8 cellular contexts compared by ENCODE assay signal in the genomic region with DNA sequence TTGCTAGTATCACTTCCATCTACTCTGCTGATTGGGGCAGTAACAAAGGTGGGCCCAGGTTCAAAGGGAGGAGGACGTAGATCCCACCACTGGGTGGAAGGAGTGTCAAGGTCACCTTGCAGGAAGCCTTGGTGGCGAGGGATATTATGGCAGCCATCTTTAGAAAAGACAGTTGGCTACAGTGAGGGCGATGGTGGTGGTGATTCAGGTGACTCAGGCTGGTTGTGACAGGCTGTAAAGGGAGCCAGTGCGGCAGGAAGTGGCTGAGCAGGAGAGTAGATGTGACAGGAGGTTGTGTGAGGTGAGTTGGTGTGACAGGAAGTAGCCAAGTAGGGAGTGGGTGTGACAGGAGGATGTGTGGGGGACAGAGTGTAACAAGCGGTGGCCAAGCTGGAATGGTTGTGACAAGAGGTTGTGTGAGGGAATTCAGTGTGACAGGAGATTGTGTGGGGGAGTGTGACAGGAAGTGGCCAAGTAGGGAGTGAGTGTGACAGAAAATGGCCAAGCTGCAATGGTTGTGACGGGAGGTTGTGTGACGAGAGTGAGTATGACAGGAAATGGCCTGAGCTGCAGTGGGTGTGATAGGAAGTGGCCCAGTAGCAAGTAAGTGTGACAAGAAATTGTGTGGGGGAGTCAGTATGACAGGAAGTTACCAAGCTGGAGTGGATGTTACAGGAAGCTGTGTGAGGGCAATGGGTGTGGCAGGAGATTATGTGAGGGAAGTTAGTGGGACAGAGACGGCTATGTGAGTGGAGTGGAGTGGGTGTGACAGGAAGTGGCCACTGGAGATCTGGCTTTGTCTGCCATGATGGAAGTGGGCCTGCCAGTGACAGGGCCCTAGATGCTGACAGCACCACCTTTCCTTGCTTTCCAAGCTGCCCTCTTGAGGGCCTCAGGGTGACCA. TPM values are rescaled to one million over a fixed set of nuclear protein-coding genes. Genes with fewer than 3 reads are reported as not detected.
DNase-seq lines count a peak whose midpoint lies in the region; ATAC-seq and TF ChIP-seq lines count a peak whose summit lies in the region.

No MANE protein-coding gene starts in this region.

- no peaks in the 10 kb centered on the region for H3K27me3 ChIP-seq in CD8-positive, alpha-beta memory T cell (ENCODE audit: insufficient read depth, low read length, poor library complexity, severe bottlenecking)
- H3K27me3 ChIP-seq in neutrophil (peaks cover 10% of the 10 kb centered on the region), ovary (no peaks in the 10 kb centered on the region)

- peak overlapping the region; percentile 25 for H3K4me3 ChIP-seq in CD8-positive, alpha-beta memory T cell (ENCODE audit: low read length)
- H3K4me3 ChIP-seq in neutrophil (ENCODE audit: low read depth in 1 of 2, low read length in 1 of 2) (no peak overlapping the region), ovary (no peak overlapping the region)

- in situ Hi-C loops in ACHN (cut with HindIII; ENCODE audit: low pct_ligation_motif_present, low pct_unique_long_range_greater_than_20kb, low sequenced_read_pairs), result no loop called here

- no peak for TF ChIP-seq POLR2A in ovary (IDR thresholded peaks at IDR 0.05)

- H3K36me3 ChIP-seq in CD8-positive, alpha-beta memory T cell (ENCODE audit: insufficient read depth, low read length), result no peaks in the 10 kb centered on the region
- H3K36me3 ChIP-seq in neutrophil, result no peaks in the 10 kb centered on the region
- H3K36me3 ChIP-seq in ovary, result no peaks in the 10 kb centered on the region

- H3K27me3 Mint-ChIP-seq in CD8-positive, alpha-beta memory T cell, result peaks cover 0 to 1% of the 10 kb centered on the region in 2 donors
- no peaks in the 10 kb centered on the region for H3K27me3 Mint-ChIP-seq in activated T-helper 17 cell treated with anti-CD3 and anti-CD28 coated beads, Interleukin-2, amount 50 U/mL, for 72 hours

- peak overlapping the region; percentile 74 to 99 (median 93) for H3K27ac Mint-ChIP-seq in CD8-positive, alpha-beta memory T cell
- peak overlapping the region; percentile 95 for H3K27ac Mint-ChIP-seq in activated T-helper 17 cell treated with anti-CD3 and anti-CD28 coated beads, Interleukin-2, amount 50 U/mL, for 72 hours

- H3K27ac ChIP-seq in CD8-positive, alpha-beta memory T cell (ENCODE audit: low read depth, low read length), result peak overlapping the region; percentile 73
- H3K27ac ChIP-seq in neutrophil, result peak overlapping the region; percentile 68
- no peak overlapping the region for H3K27ac ChIP-seq in ovary

- TF ChIP-seq EP300 in ovary (IDR thresholded peaks at IDR 0.05), result no peak

- CTCF ChIA-PET in CD8-positive, alpha-beta memory T cell (lab: Charles Lee), result interaction anchor here (1.4 kb wide), 1 partner anchor 19 kb away, joined by 4 read pairs; no protein-coding TSS in a partner anchor

- H3K4me3 Mint-ChIP-seq in CD8-positive, alpha-beta memory T cell, result peak overlapping the region; percentile 0 to 83 (median 58)
- peak overlapping the region; percentile 64 for H3K4me3 Mint-ChIP-seq in activated T-helper 17 cell treated with anti-CD3 and anti-CD28 coated beads, Interleukin-2, amount 50 U/mL, for 72 hours

- intact Hi-C loops in ovary (cut with DNase I), result no loop called here

- POLR2A ChIA-PET in CD8-positive, alpha-beta memory T cell (lab: Charles Lee), result interaction anchor here (0.6 kb wide), 1 partner anchor 1562 kb away, joined by 3 read pairs; no protein-coding TSS in a partner anchor

- ATAC-seq in activated T-helper 17 cell treated with anti-CD3 and anti-CD28 coated beads, Interleukin-2, amount 50 U/mL, for 72 hours (replicated peaks), result peak; percentile 93

- H3K36me3 Mint-ChIP-seq in CD8-positive, alpha-beta memory T cell, result peaks cover 0 to 24% (median 1%) of the 10 kb centered on the region in 3 donors
- H3K36me3 Mint-ChIP-seq in activated T-helper 17 cell treated with anti-CD3 and anti-CD28 coated beads, Interleukin-2, amount 50 U/mL, for 72 hours (ENCODE audit: low read depth), result no peaks in the 10 kb centered on the region

- 78 to 83% (median 83%) methylated on average over 8 of the region's 8 CpGs for WGBS in ovary, 3 donors

- peaks cover 31% of the 10 kb centered on the region for H3K4me1 ChIP-seq in CD8-positive, alpha-beta memory T cell (ENCODE audit: insufficient read depth, low read length)
- H3K4me1 ChIP-seq in neutrophil (ENCODE audit: control insufficient read depth in 1 of 2, insufficient read depth in 1 of 2, low read depth in 1 of 2, low read length in 1 of 2) (peaks cover 15 to 20% of the 10 kb centered on the region in 2 experiments), ovary (ENCODE audit: insufficient read depth) (no peaks in the 10 kb centered on the region)

- no peak for TF ChIP-seq CTCF in neutrophil (IDR thresholded peaks at IDR 0.05)
- no peak for TF ChIP-seq CTCF in ovary (IDR thresholded peaks at IDR 0.05)

- H3K9me3 ChIP-seq in CD8-positive, alpha-beta memory T cell (ENCODE audit: low read length), result peaks cover 7% of the 10 kb centered on the region
- H3K9me3 ChIP-seq in neutrophil (no peaks in the 10 kb centered on the region), ovary (no peaks in the 10 kb centered on the region)

- peaks cover 0 to 23% (median 13%) of the 10 kb centered on the region in 5 donors for H3K9me3 Mint-ChIP-seq in CD8-positive, alpha-beta memory T cell
- peaks cover 10% of the 10 kb centered on the region for H3K9me3 Mint-ChIP-seq in activated T-helper 17 cell treated with anti-CD3 and anti-CD28 coated beads, Interleukin-2, amount 50 U/mL, for 72 hours

- peak; percentile 25 to 78 (median 61) for DNase-seq in CD8-positive, alpha-beta memory T cell
- DNase-seq in GOT3 (lab: John Stamatoyannopoulos, UW), result no peak
- no peak for DNase-seq in ovary
- DNase-seq in dedifferentiated amniotic fluid mesenchymal stem cell (ENCODE audit: extremely low spot score), result no peak
- no peak for DNase-seq in ACHN

- peaks cover 31 to 34% (median 34%) of the 10 kb centered on the region in 3 donors for H3K4me1 Mint-ChIP-seq in CD8-positive, alpha-beta memory T cell
- peaks cover 20% of the 10 kb centered on the region for H3K4me1 Mint-ChIP-seq in activated T-helper 17 cell treated with anti-CD3 and anti-CD28 coated beads, Interleukin-2, amount 50 U/mL, for 72 hours

TF ChIP-seq in PFSK-1, 5 proteins besides CTCF, POLR2A, EP300 and RAD21:
- TF ChIP-seq, protein P1, sequence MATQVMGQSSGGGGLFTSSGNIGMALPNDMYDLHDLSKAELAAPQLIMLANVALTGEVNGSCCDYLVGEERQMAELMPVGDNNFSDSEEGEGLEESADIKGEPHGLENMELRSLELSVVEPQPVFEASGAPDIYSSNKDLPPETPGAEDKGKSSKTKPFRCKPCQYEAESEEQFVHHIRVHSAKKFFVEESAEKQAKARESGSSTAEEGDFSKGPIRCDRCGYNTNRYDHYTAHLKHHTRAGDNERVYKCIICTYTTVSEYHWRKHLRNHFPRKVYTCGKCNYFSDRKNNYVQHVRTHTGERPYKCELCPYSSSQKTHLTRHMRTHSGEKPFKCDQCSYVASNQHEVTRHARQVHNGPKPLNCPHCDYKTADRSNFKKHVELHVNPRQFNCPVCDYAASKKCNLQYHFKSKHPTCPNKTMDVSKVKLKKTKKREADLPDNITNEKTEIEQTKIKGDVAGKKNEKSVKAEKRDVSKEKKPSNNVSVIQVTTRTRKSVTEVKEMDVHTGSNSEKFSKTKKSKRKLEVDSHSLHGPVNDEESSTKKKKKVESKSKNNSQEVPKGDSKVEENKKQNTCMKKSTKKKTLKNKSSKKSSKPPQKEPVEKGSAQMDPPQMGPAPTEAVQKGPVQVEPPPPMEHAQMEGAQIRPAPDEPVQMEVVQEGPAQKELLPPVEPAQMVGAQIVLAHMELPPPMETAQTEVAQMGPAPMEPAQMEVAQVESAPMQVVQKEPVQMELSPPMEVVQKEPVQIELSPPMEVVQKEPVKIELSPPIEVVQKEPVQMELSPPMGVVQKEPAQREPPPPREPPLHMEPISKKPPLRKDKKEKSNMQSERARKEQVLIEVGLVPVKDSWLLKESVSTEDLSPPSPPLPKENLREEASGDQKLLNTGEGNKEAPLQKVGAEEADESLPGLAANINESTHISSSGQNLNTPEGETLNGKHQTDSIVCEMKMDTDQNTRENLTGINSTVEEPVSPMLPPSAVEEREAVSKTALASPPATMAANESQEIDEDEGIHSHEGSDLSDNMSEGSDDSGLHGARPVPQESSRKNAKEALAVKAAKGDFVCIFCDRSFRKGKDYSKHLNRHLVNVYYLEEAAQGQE (IDR thresholded peaks at IDR 0.05; ENCODE audit: insufficient read depth in 1 of 2, low read depth in 2 of 2, low read length in 2 of 2), result no peak
- TF ChIP-seq SIN3A (IDR thresholded peaks at IDR 0.05; ENCODE audit: borderline replicate concordance, insufficient read depth, low read length), result 0 out of 2 replicates have a peak, but pooled peaks have one; percentile 2

RNA-seq across cellular contexts. Expression of a gene that starts 22.9 kb away (rescaled TPM):
- not detected for total RNA-seq in CD8-positive, alpha-beta memory T cell
- not detected for polyA plus RNA-seq in CD8-positive, alpha-beta memory T cell
- not detected for polyA plus RNA-seq in PFSK-1 (2012; ENCODE audit: insufficient read length, low read depth)
- under 1 TPM in 1 of 2 donors, not detected in 1; 0.24 TPM for total RNA-seq in activated T-helper 17 cell treated with anti-CD3 and anti-CD28 coated beads, Interleukin-2, amount 50 U/mL, for 72 hours
- under 1 TPM in 3 of 7 donors, not detected in 4; 0.10 to 0.24 (median 0.10) TPM for total RNA-seq in ovary
- under 1 TPM; 0.01 to 0.05 TPM for polyA plus RNA-seq in ovary

Comparison
In these comparisons a context has a peak if more than half of its experiments do, and no peak if none do; other contexts are left out.
1. DNase-seq: peak in CD8-positive, alpha-beta memory T cell (5 of 5); none in GOT3 (single experiment), ovary (0 of 5), dedifferentiated amniotic fluid mesenchymal stem cell (single experiment) and ACHN (single experiment).
2. H3K27ac ChIP-seq: peak in CD8-positive, alpha-beta memory T cell (single experiment) and neutrophil (single experiment); none in ovary (0 of 2).